ENCODE assay signal across 7 cellular contexts in the genomic region with DNA sequence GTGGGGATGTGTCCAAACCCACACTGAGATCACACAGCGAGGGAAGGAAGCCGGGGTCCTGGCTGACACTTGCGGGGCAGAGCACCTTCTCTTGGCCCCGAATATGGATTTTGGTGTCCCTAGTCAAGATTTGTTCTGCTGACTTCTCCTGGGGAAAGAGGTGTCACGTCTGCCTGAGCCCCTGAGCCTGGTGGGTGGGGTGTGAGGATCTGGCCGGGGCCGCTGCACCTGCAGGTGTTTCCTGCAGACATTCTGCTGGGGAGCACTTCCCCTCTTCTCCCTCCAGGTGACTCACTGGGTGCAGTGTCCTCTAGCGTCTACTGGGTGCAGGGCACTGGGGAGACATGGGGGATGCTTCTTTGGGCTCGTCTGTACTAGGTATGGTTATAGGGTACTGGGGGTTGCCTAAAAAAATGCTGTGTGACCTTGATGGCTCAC.
DNase-seq lines count a peak whose midpoint lies in the region; ATAC-seq lines count a peak whose summit lies in the region.

No MANE protein-coding gene starts in this region.

- peak; percentile 41 to 73 for DNase-seq in SHP77 (lab: John Stamatoyannopoulos, UW)
- peak; percentile 83 for DNase-seq in activated naive CD4-positive, alpha-beta T cell treated with anti-CD3 and anti-CD28 coated beads, Interleukin-2, amount 10 ng/mL, durations not matched to agents 7 days and 5 days
- peak; percentile 36 for DNase-seq in mesenchymal stem cell
- peak; percentile 72 to 73 for DNase-seq in stimulated activated naive CD8-positive, alpha-beta T cell treated with anti-CD3 and anti-CD28 coated beads, Interleukin-15, amount 100 ng/mL, for 72 hours
- DNase-seq in NCI-H345 treated with DMSO at 0.1 percent for 48 hours (lab: John Stamatoyannopoulos, UW; ENCODE audit: unreplicated experiment) = no peak

- peaks cover 45% of the 10 kb centered on the region for H3K4me1 ChIP-seq in mesenchymal stem cell (ENCODE audit: control insufficient read depth, insufficient read depth, low read depth, low read length)

- H4K8ac ChIP-seq in mesenchymal stem cell (ENCODE audit: low read length) = no peak overlapping the region

- no peak overlapping the region for H3K4me3 ChIP-seq in mesenchymal stem cell (ENCODE audit: insufficient read depth in 1 of 2, low read depth in 1 of 2, low read length in 2 of 2)

- H4K91ac ChIP-seq in mesenchymal stem cell (ENCODE audit: low read length) = peak overlapping the region; percentile 27

- no peak overlapping the region for H2BK120ac ChIP-seq in mesenchymal stem cell (ENCODE audit: low read depth, low read length)

- H3K14ac ChIP-seq in mesenchymal stem cell (ENCODE audit: low read length in 2 of 2) = peak overlapping the region in 1 of 2 experiments; percentile 35

- peak overlapping the region; percentile 69 for H2AK5ac ChIP-seq in mesenchymal stem cell (ENCODE audit: low read length, severe bottlenecking)

- peak overlapping the region; percentile 72 for H3K4me3 Mint-ChIP-seq in activated naive CD4-positive, alpha-beta T cell treated with anti-CD3 and anti-CD28 coated beads, Interleukin-2, amount 10 ng/mL, durations not matched to agents 7 days and 5 days
- H3K4me3 Mint-ChIP-seq in stimulated activated naive CD8-positive, alpha-beta T cell treated with anti-CD3 and anti-CD28 coated beads, Interleukin-15, amount 100 ng/mL, for 72 hours = peak overlapping the region; percentile 79 to 90

- H3K4me1 Mint-ChIP-seq in activated naive CD4-positive, alpha-beta T cell treated with anti-CD3 and anti-CD28 coated beads, Interleukin-2, amount 10 ng/mL, durations not matched to agents 7 days and 5 days = peaks cover 77% of the 10 kb centered on the region
- H3K4me1 Mint-ChIP-seq in stimulated activated naive CD8-positive, alpha-beta T cell treated with anti-CD3 and anti-CD28 coated beads, Interleukin-15, amount 100 ng/mL, for 72 hours = peaks cover 98% of the 10 kb centered on the region

- peak overlapping the region; percentile 1 to 56 for H2BK12ac ChIP-seq in mesenchymal stem cell (ENCODE audit: low read length in 2 of 2)

- H3K9ac ChIP-seq in mesenchymal stem cell (ENCODE audit: low read length) = peak overlapping the region; percentile 27

- peaks cover 41% of the 10 kb centered on the region for H3K79me1 ChIP-seq in mesenchymal stem cell (replicated peaks; ENCODE audit: low read length, poor library complexity, severe bottlenecking)

- H3K9me3 ChIP-seq in mesenchymal stem cell (ENCODE audit: control insufficient read depth, low read length) = no peaks in the 10 kb centered on the region

- peak overlapping the region; percentile 99 for H3K27ac Mint-ChIP-seq in activated naive CD4-positive, alpha-beta T cell treated with anti-CD3 and anti-CD28 coated beads, Interleukin-2, amount 10 ng/mL, durations not matched to agents 7 days and 5 days
- H3K27ac Mint-ChIP-seq in stimulated activated naive CD8-positive, alpha-beta T cell treated with anti-CD3 and anti-CD28 coated beads, Interleukin-15, amount 100 ng/mL, for 72 hours = peak overlapping the region; percentile 91 to 94

- no peak overlapping the region for H3K4ac ChIP-seq in mesenchymal stem cell (ENCODE audit: low read depth in 1 of 2, low read length in 2 of 2)

- no peaks in the 10 kb centered on the region for H3K36me3 ChIP-seq in mesenchymal stem cell (ENCODE audit: control insufficient read depth in 1 of 2, insufficient read depth in 2 of 2, low read depth in 1 of 2, low read length in 2 of 2)

- H3K23ac ChIP-seq in mesenchymal stem cell (ENCODE audit: low read length in 2 of 2) = no peak overlapping the region

- peak; percentile 69 for ATAC-seq in GM18873 (IDR thresholded peaks at IDR 0.05; ENCODE audit: low FRiP score, unreplicated experiment)
- ATAC-seq in HG02981 (IDR thresholded peaks at IDR 0.05; ENCODE audit: unreplicated experiment) = peak; percentile 73
- peak; percentile 80 for ATAC-seq in stimulated activated naive CD8-positive, alpha-beta T cell treated with anti-CD3 and anti-CD28 coated beads, Interleukin-15, amount 100 ng/mL, for 72 hours

- CTCF ChIA-PET in activated naive CD4-positive, alpha-beta T cell treated with anti-CD3 and anti-CD28 coated beads, Interleukin-2, amount 10 ng/mL, durations not matched to agents 7 days and 5 days (lab: Charles Lee) = interaction anchor here (0.7 to 3.5 kb wide), 18 partner anchors 17 to 827 kb away, joined by 3 to 19 read pairs (median 4); a partner anchor contains a TSS

- H3K9me3 Mint-ChIP-seq in activated naive CD4-positive, alpha-beta T cell treated with anti-CD3 and anti-CD28 coated beads, Interleukin-2, amount 10 ng/mL, durations not matched to agents 7 days and 5 days = no peaks in the 10 kb centered on the region
- no peaks in the 10 kb centered on the region for H3K9me3 Mint-ChIP-seq in stimulated activated naive CD8-positive, alpha-beta T cell treated with anti-CD3 and anti-CD28 coated beads, Interleukin-15, amount 100 ng/mL, for 72 hours

- peak overlapping the region; percentile 92 for H3K27ac ChIP-seq in mesenchymal stem cell (ENCODE audit: low read length, poor library complexity, severe bottlenecking)

- H2AFZ ChIP-seq in mesenchymal stem cell (ENCODE audit: low read depth, low read length) = no peak overlapping the region

- peak overlapping the region; percentile 29 for H3K4me2 ChIP-seq in mesenchymal stem cell (ENCODE audit: low read length, poor library complexity, severe bottlenecking)

- H2BK15ac ChIP-seq in mesenchymal stem cell (ENCODE audit: low read depth, poor library complexity, severe bottlenecking) = no peak overlapping the region

- H3K36me3 Mint-ChIP-seq in activated naive CD4-positive, alpha-beta T cell treated with anti-CD3 and anti-CD28 coated beads, Interleukin-2, amount 10 ng/mL, durations not matched to agents 7 days and 5 days = peaks cover 18% of the 10 kb centered on the region

- H3K27me3 ChIP-seq in mesenchymal stem cell (ENCODE audit: control insufficient read depth in 1 of 2, insufficient read depth in 1 of 2, low read length in 2 of 2) = no peaks in the 10 kb centered on the region

- 60% methylated on average over 9 of the region's 9 CpGs for WGBS in mesenchymal stem cell

- peak overlapping the region; percentile 31 to 82 for H3K18ac ChIP-seq in mesenchymal stem cell (ENCODE audit: low read depth in 1 of 2, low read length in 2 of 2)

- no peak overlapping the region for H2BK5ac ChIP-seq in mesenchymal stem cell (ENCODE audit: low read depth, low read length, poor library complexity, severe bottlenecking)

- peaks cover 31% of the 10 kb centered on the region for H3K27me3 Mint-ChIP-seq in activated naive CD4-positive, alpha-beta T cell treated with anti-CD3 and anti-CD28 coated beads, Interleukin-2, amount 10 ng/mL, durations not matched to agents 7 days and 5 days
- peaks cover 12% of the 10 kb centered on the region for H3K27me3 Mint-ChIP-seq in stimulated activated naive CD8-positive, alpha-beta T cell treated with anti-CD3 and anti-CD28 coated beads, Interleukin-15, amount 100 ng/mL, for 72 hours
